Comparison of ENCODE assay signal across 15 cellular contexts in genomic region chr4:85555210-85555609, GRCh38.
DNase-seq lines count a peak whose midpoint lies in the region; ATAC-seq, FAIRE-seq and TF ChIP-seq lines count a peak whose summit lies in the region.
"Had no signal": no experiment of that assay in that cellular context is flagged by ENCODE, and none has a peak within 500 bp of the region (broad histone marks: within the 10 kb centered on the region; RNA-seq: fewer than 3 reads in every experiment).

No MANE protein-coding gene starts in this region.

- H3K9me3 Mint-ChIP-seq in chondrocyte (ENCODE audit: low read depth): peaks cover 23% of the 10 kb centered on the region
- peaks cover 15% of the 10 kb centered on the region for H3K9me3 Mint-ChIP-seq in natural killer cell treated with Interleukin-12 subunit alpha and Interleukin-12 subunit beta and Interleukin-15 and Interleukin-18, amount 100 ng/mL, for 72 hours

- H3K4me1 Mint-ChIP-seq in chondrocyte (ENCODE audit: low read depth): peaks cover 9% of the 10 kb centered on the region
- H3K4me1 Mint-ChIP-seq in natural killer cell treated with Interleukin-12 subunit alpha and Interleukin-12 subunit beta and Interleukin-15 and Interleukin-18, amount 100 ng/mL, for 72 hours (ENCODE audit: low read depth in 2 of 2): no peaks in the 10 kb centered on the region
- H3K4me1 Mint-ChIP-seq: activated CD8-positive, alpha-beta memory T cell treated with anti-CD3 and anti-CD28 coated beads, Interleukin-2, amount 10 ng/mL, durations not matched to agents 7 days and 5 days; activated naive CD4-positive, alpha-beta T cell treated with anti-CD3 and anti-CD28 coated beads, Interleukin-2, amount 50 U/mL, for 24 hours; central memory CD8-positive, alpha-beta T cell had no signal

- no peak overlapping the region for H3K4me3 Mint-ChIP-seq in chondrocyte (ENCODE audit: unreplicated experiment)
- H3K4me3 Mint-ChIP-seq in natural killer cell treated with Interleukin-12 subunit alpha and Interleukin-12 subunit beta and Interleukin-15 and Interleukin-18, amount 100 ng/mL, for 72 hours: no peak overlapping the region
- H3K4me3 Mint-ChIP-seq: activated CD8-positive, alpha-beta memory T cell treated with anti-CD3 and anti-CD28 coated beads, Interleukin-2, amount 10 ng/mL, durations not matched to agents 7 days and 5 days; activated naive CD4-positive, alpha-beta T cell treated with anti-CD3 and anti-CD28 coated beads, Interleukin-2, amount 50 U/mL, for 24 hours; central memory CD8-positive, alpha-beta T cell had no signal

- no peak overlapping the region for H3K27ac Mint-ChIP-seq in chondrocyte (ENCODE audit: unreplicated experiment)
- H3K27ac Mint-ChIP-seq in natural killer cell treated with Interleukin-12 subunit alpha and Interleukin-12 subunit beta and Interleukin-15 and Interleukin-18, amount 100 ng/mL, for 72 hours: no peak overlapping the region
- H3K27ac Mint-ChIP-seq: activated CD8-positive, alpha-beta memory T cell treated with anti-CD3 and anti-CD28 coated beads, Interleukin-2, amount 10 ng/mL, durations not matched to agents 7 days and 5 days; activated naive CD4-positive, alpha-beta T cell treated with anti-CD3 and anti-CD28 coated beads, Interleukin-2, amount 50 U/mL, for 24 hours had no signal

- TF ChIP-seq CTCF in bronchial epithelial cell (IDR thresholded peaks at IDR 0.05; ENCODE audit: insufficient read depth, low read length, severe bottlenecking) (no peak), chondrocyte (IDR thresholded peaks at IDR 0.05) (no peak)

- H3K27me3 Mint-ChIP-seq in chondrocyte (ENCODE audit: low read depth): peaks cover 3% of the 10 kb centered on the region
- no peaks in the 10 kb centered on the region for H3K27me3 Mint-ChIP-seq in natural killer cell treated with Interleukin-12 subunit alpha and Interleukin-12 subunit beta and Interleukin-15 and Interleukin-18, amount 100 ng/mL, for 72 hours
- H3K27me3 Mint-ChIP-seq: activated CD8-positive, alpha-beta memory T cell treated with anti-CD3 and anti-CD28 coated beads, Interleukin-2, amount 10 ng/mL, durations not matched to agents 7 days and 5 days; activated naive CD4-positive, alpha-beta T cell treated with anti-CD3 and anti-CD28 coated beads, Interleukin-2, amount 50 U/mL, for 24 hours; central memory CD8-positive, alpha-beta T cell had no signal

- H3K4me3 ChIP-seq in bronchial epithelial cell (ENCODE audit: low read depth, low read length) (no peak overlapping the region), skeletal muscle cell (ENCODE audit: low read depth, low read length) (no peak overlapping the region)

- no peaks in the 10 kb centered on the region for H3K27me3 ChIP-seq in bronchial epithelial cell (ENCODE audit: control insufficient read depth, insufficient read depth, low read length)

- H3K36me3 Mint-ChIP-seq in chondrocyte (ENCODE audit: low read depth): peaks cover 8% of the 10 kb centered on the region
- H3K36me3 Mint-ChIP-seq in natural killer cell treated with Interleukin-12 subunit alpha and Interleukin-12 subunit beta and Interleukin-15 and Interleukin-18, amount 100 ng/mL, for 72 hours: peaks cover 10% of the 10 kb centered on the region
- H3K36me3 Mint-ChIP-seq: activated CD8-positive, alpha-beta memory T cell treated with anti-CD3 and anti-CD28 coated beads, Interleukin-2, amount 10 ng/mL, durations not matched to agents 7 days and 5 days; activated naive CD4-positive, alpha-beta T cell treated with anti-CD3 and anti-CD28 coated beads, Interleukin-2, amount 50 U/mL, for 24 hours had no signal

- peak; percentile 39 for ATAC-seq in GM18858 (IDR thresholded peaks at IDR 0.05; ENCODE audit: unreplicated experiment)
- ATAC-seq in HG03025 (IDR thresholded peaks at IDR 0.05; ENCODE audit: low FRiP score, unreplicated experiment): peak; percentile 40
- ATAC-seq in HG03139 (IDR thresholded peaks at IDR 0.05; ENCODE audit: unreplicated experiment): no peak
- ATAC-seq in natural killer cell treated with Interleukin-12 subunit alpha and Interleukin-12 subunit beta and Interleukin-15 and Interleukin-18, amount 100 ng/mL, for 72 hours: no peak
- ATAC-seq: activated CD8-positive, alpha-beta memory T cell treated with anti-CD3 and anti-CD28 coated beads, Interleukin-2, amount 10 ng/mL, durations not matched to agents 7 days and 5 days had no signal

- peak; percentile 44 for DNase-seq in bronchial epithelial cell (ENCODE audit: low read depth)
- DNase-seq in skeletal muscle cell (ENCODE audit: low read depth): peak; percentile 23
- DNase-seq in HTR-8/SVneo (ENCODE audit: insufficient read length, low spot score): no peak
- no peak for DNase-seq in chondrocyte (ENCODE audit: low spot score)
- DNase-seq in natural killer cell treated with Interleukin-12 subunit alpha and Interleukin-12 subunit beta and Interleukin-15 and Interleukin-18, amount 100 ng/mL, for 72 hours (ENCODE audit: low spot score): no peak
- DNase-seq: activated CD8-positive, alpha-beta memory T cell treated with anti-CD3 and anti-CD28 coated beads, Interleukin-2, amount 10 ng/mL, durations not matched to agents 7 days and 5 days; MM.1S; NCI-H2107; stimulated activated CD4-positive, alpha-beta T cell treated with anti-CD3 and anti-CD28 coated beads, Interleukin-4, amount 100 ng/mL, for 24 hours; stimulated activated naive CD4-positive, alpha-beta T cell treated with Interleukin-2 at 50 U/mL for 16 hours had no signal

- no peaks in the 10 kb centered on the region for H3K36me3 ChIP-seq in bronchial epithelial cell (ENCODE audit: control insufficient read depth, insufficient read depth, low read length)

- FAIRE-seq in bronchial epithelial cell (lab: Jason Lieb, UNC) (no peak), HTR-8/SVneo (lab: Jason Lieb, UNC) (no peak)

Comparison
In these comparisons a context has a peak if more than half of its experiments do, and no peak if none do; other contexts are left out.
1. ATAC-seq: peak in GM18858 (single experiment) and HG03025 (single experiment); none in HG03139 (single experiment) and natural killer cell treated with Interleukin-12 subunit alpha and Interleukin-12 subunit beta and Interleukin-15 and Interleukin-18, amount 100 ng/mL, for 72 hours (0 of 2).
2. DNase-seq: peak in bronchial epithelial cell (single experiment) and skeletal muscle cell (single experiment); none in HTR-8/SVneo (single experiment), chondrocyte (single experiment) and natural killer cell treated with Interleukin-12 subunit alpha and Interleukin-12 subunit beta and Interleukin-15 and Interleukin-18, amount 100 ng/mL, for 72 hours (single experiment).